Comparison of ENCODE assay signal across 1 cellular context in the genomic region with DNA sequence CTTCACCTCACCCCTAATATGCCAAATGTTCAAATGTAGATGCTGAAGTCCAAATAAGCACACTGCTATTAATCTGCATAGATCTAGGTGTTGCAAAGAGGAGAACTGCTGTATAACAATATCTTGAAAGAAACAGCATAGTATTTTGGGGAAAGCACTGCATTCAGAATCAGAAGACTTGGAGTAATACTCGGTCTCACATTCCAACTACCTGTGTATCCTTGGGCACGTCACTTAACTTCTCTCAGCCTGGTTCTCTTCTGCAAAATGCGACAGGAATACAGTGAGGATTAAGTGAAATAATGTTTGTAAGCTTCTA.
TF ChIP-seq lines count a peak whose summit lies in the region.

No MANE protein-coding gene starts in this region.

TF ChIP-seq in H1, 55 proteins besides CTCF, POLR2A, EP300 and RAD21 (continued from another document):
- peak; percentile 30 for TF ChIP-seq KDM4A (IDR thresholded peaks at IDR 0.05; ENCODE audit: low read depth, low read length, severe bottlenecking)
